Comparison of ENCODE assay signal across 8 cellular contexts in the genomic region with DNA sequence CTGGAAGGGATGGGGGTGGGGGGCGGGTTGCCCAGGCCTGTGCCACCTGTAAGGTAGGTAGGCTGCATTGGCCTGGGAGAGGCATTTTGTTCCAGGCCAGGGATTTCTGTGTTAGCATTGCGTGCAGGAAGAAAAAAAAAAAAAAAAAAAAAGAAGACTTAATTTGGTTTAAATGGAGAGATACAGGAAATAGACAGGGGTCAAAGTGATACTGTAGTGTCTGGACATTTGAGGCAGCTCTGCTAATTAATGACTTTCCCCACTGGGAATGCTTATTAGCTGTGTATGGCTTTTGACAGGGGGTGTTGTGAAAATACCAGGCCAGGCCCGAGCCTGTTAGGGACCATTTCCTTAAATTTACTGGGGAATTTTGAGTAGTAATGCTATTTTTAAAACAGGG. TPM values are rescaled to one million over a fixed set of nuclear protein-coding genes. Genes with fewer than 3 reads are reported as not detected.
DNase-seq lines count a peak whose midpoint lies in the region; ATAC-seq and TF ChIP-seq lines count a peak whose summit lies in the region.

No MANE protein-coding gene starts in this region.

- no peak for ATAC-seq in HCT116
- no peak for ATAC-seq in mucosa of descending colon

- peak overlapping the region; percentile 90 for H3K4me2 ChIP-seq in HCT116 (ENCODE audit: low read length)

- peak overlapping the region; percentile 92 for H3K27ac ChIP-seq in A673 (ENCODE audit: low read depth, low read length, poor library complexity, severe bottlenecking)
- H3K27ac ChIP-seq in HCT116 (ENCODE audit: low read depth, low read length) = peak overlapping the region; percentile 84

- no peaks in the 10 kb centered on the region for H3K9me2 ChIP-seq in HCT116 (ENCODE audit: insufficient read depth)

- no TSS peak for BruUV-seq in A673 (replicated peaks; lab: Mats Ljungman, UMichigan)
- BruUV-seq in HCT116 (replicated peaks; lab: Mats Ljungman, UMichigan) = no TSS peak

- CTCF ChIA-PET in A673 (lab: Charles Lee) = no interaction called here
- CTCF ChIA-PET in HCT116 (lab: Charles Lee) = no interaction called here

- H3K4me1 Mint-ChIP-seq in brain = peaks cover 58% of the 10 kb centered on the region

- TF ChIP-seq CTCF in A673 (conservative IDR thresholded peaks at IDR 0.05; ENCODE audit: low read depth, low read length) = no peak
- no peak for TF ChIP-seq CTCF in HCT116 (IDR thresholded peaks at IDR 0.05 in 2 of 3, conservative IDR thresholded peaks at IDR 0.05 in 1 of 3; ENCODE audit: borderline replicate concordance in 1 of 3, insufficient read depth in 1 of 3, low read depth in 2 of 3, low read length in 2 of 3)
- no peak for TF ChIP-seq CTCF in brain (conservative IDR thresholded peaks at IDR 0.05)
- TF ChIP-seq CTCF in mucosa of descending colon (IDR thresholded peaks at IDR 0.05) = no peak

- DNase-seq in A673 (ENCODE audit: low spot score) (no peak), HCT116 (ENCODE audit: low read depth, low spot score) (no peak), mucosa of descending colon (no peak), activated gamma-delta T cell (lab: John Stamatoyannopoulos, UW) (no peak), NCI-H446 treated with DMSO at 0.1 percent for 48 hours (lab: John Stamatoyannopoulos, UW) (no peak), ACHN (no peak), ureter (ENCODE audit: low spot score) (no peak)

- POLR2A ChIA-PET in A673 (lab: Charles Lee; ENCODE audit: low non-redundant PET) (no interaction called here), HCT116 (lab: Charles Lee) (interaction anchor here (0.9 to 1.6 kb wide), 4 partner anchors 15 to 99 kb away, joined by 3 to 8 read pairs (median 5); a partner anchor contains a TSS)

- RAD21 ChIA-PET in HCT116 (lab: Charles Lee; ENCODE audit: low non-redundant PET in 1 of 2, low total read pairs in 2 of 2, uncharacterized antibody in 2 of 2, unreplicated experiment in 2 of 2) = interaction anchor here in 1 of 2 experiments (1.2 kb wide), 1 partner anchor 10 kb away, joined by 3 read pairs; no protein-coding TSS in a partner anchor

- H2AFZ ChIP-seq in HCT116 (ENCODE audit: low read depth, low read length, poor library complexity, severe bottlenecking) = no peak overlapping the region

- H3K4me3 ChIP-seq in A673 (ENCODE audit: low read depth, low read length, poor library complexity, severe bottlenecking) (peak overlapping the region; percentile 83), HCT116 (replicated peaks in 1 of 2; ENCODE audit: low read depth in 1 of 2, low read length in 2 of 2) (peak overlapping the region; percentile 65 to 76), mucosa of descending colon (peak overlapping the region; percentile 98)

- no peak for TF ChIP-seq RAD21 in HCT116 (IDR thresholded peaks at IDR 0.05; ENCODE audit: low read depth)

- H3K27me3 Mint-ChIP-seq in brain = peaks cover 13% of the 10 kb centered on the region

- H3K9me3 ChIP-seq in A673 (ENCODE audit: low read depth, low read length, poor library complexity, severe bottlenecking) (no peaks in the 10 kb centered on the region), HCT116 (ENCODE audit: control insufficient read depth in 1 of 2, insufficient read depth in 1 of 2, low read depth in 1 of 2, low read length in 2 of 2) (no peaks in the 10 kb centered on the region), mucosa of descending colon (no peaks in the 10 kb centered on the region)

- peaks cover 5% of the 10 kb centered on the region; the same call in 1 of the 2 replicates for H4K20me1 ChIP-seq in HCT116 (ENCODE audit: insufficient read depth)

- H3K4me3 Mint-ChIP-seq in brain = peak overlapping the region; percentile 87 to 94 (median 90)

- H3K79me2 ChIP-seq in HCT116 (ENCODE audit: insufficient read depth, low read length) = peaks cover 55% of the 10 kb centered on the region

- no peaks in the 10 kb centered on the region for H3K9me3 Mint-ChIP-seq in brain

- peak overlapping the region; percentile 70 to 92 (median 85) for H3K27ac Mint-ChIP-seq in brain

- no peak for TF ChIP-seq POLR2A in HCT116 (IDR thresholded peaks at IDR 0.05; ENCODE audit: borderline replicate concordance, extremely low read depth, insufficient read depth, insufficient read length)

- H3K36me3 Mint-ChIP-seq in brain = peaks cover 8% of the 10 kb centered on the region

- peak overlapping the region; percentile 79 for H3K9ac ChIP-seq in HCT116 (ENCODE audit: low read length)

- in situ Hi-C loops in ACHN (cut with HindIII; ENCODE audit: low pct_ligation_motif_present, low pct_unique_long_range_greater_than_20kb, low sequenced_read_pairs) = no loop called here

- H3K4me1 ChIP-seq in A673 (ENCODE audit: insufficient read depth, low read length, poor library complexity, severe bottlenecking) (peaks cover 20% of the 10 kb centered on the region), HCT116 (ENCODE audit: control insufficient read depth in 1 of 2, insufficient read depth in 2 of 2, low read length in 2 of 2) (peaks cover 33 to 46% of the 10 kb centered on the region in 2 experiments), mucosa of descending colon (ENCODE audit: low read depth) (peaks cover 13% of the 10 kb centered on the region)

- intact Hi-C loops in A673 (cut with micrococcal nuclease; ENCODE audit: unreplicated experiment) (no loop called here), HCT116 (cut with micrococcal nuclease) (loop anchor here (2.0 kb wide), 1 partner anchor 25 kb away; a partner anchor contains a TSS), mucosa of descending colon (cut with DNase I, micrococcal nuclease) (no loop called here)

- H3K27me3 ChIP-seq in A673 (replicated peaks; ENCODE audit: insufficient read depth, low read depth, low read length, poor library complexity) = no peaks in the 10 kb centered on the region
- H3K27me3 ChIP-seq in HCT116 (ENCODE audit: insufficient read depth, low read length) = no peaks in the 10 kb centered on the region

- H3K36me3 ChIP-seq in A673 (ENCODE audit: insufficient read depth, low read length, poor library complexity, severe bottlenecking) (no peaks in the 10 kb centered on the region), HCT116 (ENCODE audit: control insufficient read depth in 1 of 2, insufficient read depth in 2 of 2, low read length in 2 of 2) (peaks cover 0 to 2% of the 10 kb centered on the region in 2 experiments; a peak in 1 of 4 replicates), mucosa of descending colon (ENCODE audit: low read depth) (no peaks in the 10 kb centered on the region)

TF ChIP-seq in HCT116, 20 proteins besides CTCF, POLR2A, EP300 and RAD21:
- TF ChIP-seq ZFX (IDR thresholded peaks at IDR 0.05) = no peak
- TF ChIP-seq POLR2AphosphoS5 (IDR thresholded peaks at IDR 0.05; ENCODE audit: low read depth, low read length) = no peak
- no peak for TF ChIP-seq SIN3A (IDR thresholded peaks at IDR 0.05; ENCODE audit: low read depth)
- TF ChIP-seq ZNF274 (IDR thresholded peaks at IDR 0.05; ENCODE audit: low read depth, low read length) = no peak
- TF ChIP-seq, protein P1, sequence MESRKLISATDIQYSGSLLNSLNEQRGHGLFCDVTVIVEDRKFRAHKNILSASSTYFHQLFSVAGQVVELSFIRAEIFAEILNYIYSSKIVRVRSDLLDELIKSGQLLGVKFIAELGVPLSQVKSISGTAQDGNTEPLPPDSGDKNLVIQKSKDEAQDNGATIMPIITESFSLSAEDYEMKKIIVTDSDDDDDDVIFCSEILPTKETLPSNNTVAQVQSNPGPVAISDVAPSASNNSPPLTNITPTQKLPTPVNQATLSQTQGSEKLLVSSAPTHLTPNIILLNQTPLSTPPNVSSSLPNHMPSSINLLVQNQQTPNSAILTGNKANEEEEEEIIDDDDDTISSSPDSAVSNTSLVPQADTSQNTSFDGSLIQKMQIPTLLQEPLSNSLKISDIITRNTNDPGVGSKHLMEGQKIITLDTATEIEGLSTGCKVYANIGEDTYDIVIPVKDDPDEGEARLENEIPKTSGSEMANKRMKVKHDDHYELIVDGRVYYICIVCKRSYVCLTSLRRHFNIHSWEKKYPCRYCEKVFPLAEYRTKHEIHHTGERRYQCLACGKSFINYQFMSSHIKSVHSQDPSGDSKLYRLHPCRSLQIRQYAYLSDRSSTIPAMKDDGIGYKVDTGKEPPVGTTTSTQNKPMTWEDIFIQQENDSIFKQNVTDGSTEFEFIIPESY (IDR thresholded peaks at IDR 0.05; ENCODE audit: extremely low read depth, insufficient replicate concordance, low read length) = no peak
- no peak for TF ChIP-seq TCF7L2 (IDR thresholded peaks at IDR 0.05; ENCODE audit: borderline replicate concordance, extremely low read depth, insufficient read depth, insufficient read length)
- TF ChIP-seq, protein P2, sequence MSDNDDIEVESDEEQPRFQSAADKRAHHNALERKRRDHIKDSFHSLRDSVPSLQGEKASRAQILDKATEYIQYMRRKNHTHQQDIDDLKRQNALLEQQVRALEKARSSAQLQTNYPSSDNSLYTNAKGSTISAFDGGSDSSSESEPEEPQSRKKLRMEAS (IDR thresholded peaks at IDR 0.05) = no peak
- no peak for TF ChIP-seq SP1 (IDR thresholded peaks at IDR 0.05; ENCODE audit: low read depth)

RNA-seq across cellular contexts. Expression of a gene that starts 0.9 kb away (rescaled TPM):
- total RNA-seq in A673 (2021) = 32.1 and 41.2 TPM in 2 replicates
- 42.3 TPM for total RNA-seq in HCT116 (2021; ENCODE audit: unreplicated experiment)
- 14.4 and 15.0 TPM in 2 replicates for polyA plus RNA-seq in HCT116 (2012)
- 12.8 TPM for polyA plus RNA-seq in brain (ENCODE audit: insufficient read depth, low read depth, low replicate concordance)
- 10 to 100 TPM; 27.0 to 47.5 (median 32.7) TPM for total RNA-seq in mucosa of descending colon
- 51.0 TPM for total RNA-seq in ureter

RNA-seq across cellular contexts. Expression of a gene that starts 24.3 kb away (rescaled TPM):
- total RNA-seq in A673 (2021) = 10.9 and 11.9 TPM in 2 replicates
- total RNA-seq in HCT116 (2021; ENCODE audit: unreplicated experiment) = 6.2 TPM
- polyA plus RNA-seq in HCT116 (2012) = 2.1 and 3.5 TPM in 2 replicates
- polyA plus RNA-seq in brain (ENCODE audit: insufficient read depth, low read depth, low replicate concordance) = 3.9 TPM
- total RNA-seq in mucosa of descending colon = 1 to 10 TPM; 7.1 to 9.4 (median 8.1) TPM
- total RNA-seq in ureter = 10.4 TPM
